In genomic region chr13:85441364-85441763, GRCh38 we compare ENCODE assay signal across 23 cellular contexts.
"Had no signal": no experiment of that assay in that cellular context is flagged by ENCODE, and none has a peak within 500 bp of the region (broad histone marks: within the 10 kb centered on the region; RNA-seq: fewer than 3 reads in every experiment).

No MANE protein-coding gene starts in this region.

- H3K27me3 ChIP-seq: breast epithelium, hepatocyte, sigmoid colon, uterus had no signal

- H3K4me2 ChIP-seq: hepatocyte, smooth muscle cell had no signal

- DNase-seq: activated CD4-positive, alpha-beta T cell treated with anti-CD3 and anti-CD28 coated beads for 36 hours; activated CD4-positive, alpha-beta T cell treated with anti-CD3 and anti-CD28 coated beads, Interleukin-2, amount 50 U/mL, for 4 hours; activated CD8-positive, alpha-beta memory T cell treated with anti-CD3 and anti-CD28 coated beads for 24 hours; activated CD8-positive, alpha-beta memory T cell treated with anti-CD3 and anti-CD28 coated beads, Interleukin-2, amount 50 U/mL, for 48 hours; activated naive CD4-positive, alpha-beta T cell treated with anti-CD3 and anti-CD28 coated beads for 36 hours; activated naive CD8-positive, alpha-beta T cell treated with anti-CD3 and anti-CD28 coated beads, Interleukin-2, amount 10 ng/mL, durations not matched to agents 7 days and 5 days; activated T-cell treated with anti-CD3 and anti-CD28 coated beads, Interleukin-2, amount 50 U/mL, for 48 hours; amniotic stem cell; effector memory CD4-positive, alpha-beta T cell; foreskin melanocyte; glutamatergic neuron; immature natural killer cell; naive thymus-derived CD4-positive, alpha-beta T cell; retina; sigmoid colon; stimulated activated CD4-positive, alpha-beta T cell treated with anti-CD3 and anti-CD28 coated beads, Interleukin-15, amount 100 ng/mL, for 24 hours; stimulated activated naive B cell treated with anti-CD40 and anti-IgM and Interleukin-4, amounts not matched to agents 10 μg/mL and 1 μg/mL and 100 μg/mL, for 72 hours; trophoblast cell; uterus had no signal

- H3K27ac ChIP-seq: breast epithelium, hepatocyte, sigmoid colon, uterus had no signal

- H3K4me1 ChIP-seq: breast epithelium, sigmoid colon, uterus had no signal

- H2AFZ ChIP-seq: hepatocyte had no signal

- H3K4me3 ChIP-seq: breast epithelium, hepatocyte, lung, sigmoid colon, smooth muscle cell, uterus had no signal

- H3K9me3 ChIP-seq: breast epithelium, sigmoid colon, uterus had no signal

- H3K36me3 ChIP-seq: breast epithelium, sigmoid colon, uterus had no signal

- H3K79me2 ChIP-seq: hepatocyte had no signal
